ENCODE assay signal across 10 cellular contexts in genomic region chr12:116053479-116054195, GRCh38.
DNase-seq lines count a peak whose midpoint lies in the region; ATAC-seq, FAIRE-seq and TF ChIP-seq lines count a peak whose summit lies in the region.
"Had no signal": no experiment of that assay in that cellular context is flagged by ENCODE, and none has a peak within 500 bp of the region (broad histone marks: within the 10 kb centered on the region; RNA-seq: fewer than 3 reads in every experiment).

No MANE protein-coding gene starts in this region.

- FAIRE-seq in HTR-8/SVneo (lab: Jason Lieb, UNC): no peak
- FAIRE-seq: GM18507 had no signal

- H3K9me3 ChIP-seq in HUES6 (ENCODE audit: control insufficient read depth, insufficient read depth, low read depth, low read length): no peaks in the 10 kb centered on the region
- H3K9me3 ChIP-seq in left lung: no peaks in the 10 kb centered on the region

- TF ChIP-seq CTCF in cardiac fibroblast (IDR thresholded peaks at IDR 0.05; ENCODE audit: low read depth, low read length) (no peak), left lung (IDR thresholded peaks at IDR 0.05) (no peak)

- DNase-seq in cardiac fibroblast (ENCODE audit: low read depth in 2 of 2) (peak; percentile 95 to 97), left lung (no peak), NOMO-1 (lab: John Stamatoyannopoulos, UW; ENCODE audit: unreplicated experiment in 2 of 2) (no peak), HTR-8/SVneo (ENCODE audit: insufficient read length, low spot score) (no peak)
- DNase-seq in stimulated activated naive CD8-positive, alpha-beta T cell treated with anti-CD3 and anti-CD28 coated beads, Interleukin-15, Interleukin-2, amounts not matched to agents 100 U/mL and 50 U/mL, for 24 hours: no peak
- DNase-seq: NCI-H526 treated with DMSO at 0.1 percent for 48 hours had no signal

- H3K9ac ChIP-seq in HUES6 (ENCODE audit: low read length): no peak overlapping the region

- H3K27ac ChIP-seq in HUES6 (ENCODE audit: low read depth, low read length) (0 out of 2 replicates have a peak overlapping the region, but pooled peaks have one; percentile 39), left lung (peak overlapping the region; percentile 33 to 64)

- H3K4me1 ChIP-seq in HUES6 (ENCODE audit: control insufficient read depth, insufficient read depth, low read length) (peaks cover 10% of the 10 kb centered on the region; the same call in 1 of the 2 replicates), left lung (peaks cover 18 to 57% of the 10 kb centered on the region in 2 donors)

- H3K27me3 ChIP-seq in HUES6 (ENCODE audit: control insufficient read depth, insufficient read depth, low read length): no peaks in the 10 kb centered on the region
- H3K27me3 ChIP-seq in left lung: no peaks in the 10 kb centered on the region

- intact Hi-C loops in left lung (cut with DNase I): no loop called here

- ATAC-seq in left lung: peak; percentile 81
- peak; percentile 55 for ATAC-seq in stimulated activated naive CD8-positive, alpha-beta T cell treated with anti-CD3 and anti-CD28 coated beads, Interleukin-15, Interleukin-2, amounts not matched to agents 100 U/mL and 50 U/mL, for 24 hours
- ATAC-seq in GM21529 (IDR thresholded peaks at IDR 0.05; ENCODE audit: unreplicated experiment): no peak
- no peak for ATAC-seq in HG03432 (IDR thresholded peaks at IDR 0.05; ENCODE audit: unreplicated experiment)

- H3K36me3 ChIP-seq in HUES6 (ENCODE audit: control insufficient read depth, insufficient read depth, low read length) (no peaks in the 10 kb centered on the region), left lung (no peaks in the 10 kb centered on the region)

- no peak overlapping the region for H3K4me3 ChIP-seq in HUES6 (ENCODE audit: low read depth, low read length)
- H3K4me3 ChIP-seq in cardiac fibroblast (replicated peaks in 1 of 2; ENCODE audit: low read depth in 2 of 2, low read length in 2 of 2): no peak overlapping the region
- H3K4me3 ChIP-seq in left lung: no peak overlapping the region

Comparison
In these comparisons a context has a peak if more than half of its experiments do, and no peak if none do; other contexts are left out.
1. DNase-seq: peak in cardiac fibroblast (2 of 2); none in left lung (0 of 2), stimulated activated naive CD8-positive, alpha-beta T cell treated with anti-CD3 and anti-CD28 coated beads, Interleukin-15, Interleukin-2, amounts not matched to agents 100 U/mL and 50 U/mL, for 24 hours (single experiment), NOMO-1 (0 of 2) and HTR-8/SVneo (single experiment).
2. ATAC-seq: peak in left lung (single experiment) and stimulated activated naive CD8-positive, alpha-beta T cell treated with anti-CD3 and anti-CD28 coated beads, Interleukin-15, Interleukin-2, amounts not matched to agents 100 U/mL and 50 U/mL, for 24 hours (single experiment); none in GM21529 (single experiment) and HG03432 (single experiment).